Comparison of ENCODE assay signal across 13 cellular contexts in genomic region chr10:12644380-12645144, GRCh38.
DNase-seq lines count a peak whose midpoint lies in the region; ATAC-seq and TF ChIP-seq lines count a peak whose summit lies in the region.
"Had no signal": no experiment of that assay in that cellular context is flagged by ENCODE, and none has a peak within 500 bp of the region (broad histone marks: within the 10 kb centered on the region; RNA-seq: fewer than 3 reads in every experiment).

No MANE protein-coding gene starts in this region.

- in situ Hi-C loops in GM13976 (cut with MboI; ENCODE audit: low sequenced_read_pairs, unreplicated experiment): no loop called here

- no peak for TF ChIP-seq CTCF in GM13976 (IDR thresholded peaks at IDR 0.05; ENCODE audit: borderline replicate concordance, control extremely low read depth, extremely low read depth, insufficient read depth, missing control alignments)

- H3K27ac ChIP-seq in caudate nucleus (ENCODE audit: low read depth, low read length): peak overlapping the region; percentile 69
- H3K27ac ChIP-seq: esophagus muscularis mucosa, skin epidermis had no signal

- DNase-seq in DMS79 treated with DMSO at 0.1 percent for 48 hours (lab: John Stamatoyannopoulos, UW) (peak; percentile 17), GM13976 (ENCODE audit: low spot score) (peak; percentile 51), caudate nucleus (lab: John Stamatoyannopoulos, UW) (peak in 1 of 61 donors; percentile 29), foreskin melanocyte (no peak)
- DNase-seq: C1 segment of cervical spinal cord, DMS153, NCI-H226 had no signal

- peak; percentile 62 for ATAC-seq in HG03135 (IDR thresholded peaks at IDR 0.05; ENCODE audit: unreplicated experiment)
- ATAC-seq in HG03378 (IDR thresholded peaks at IDR 0.05; ENCODE audit: unreplicated experiment): no peak
- no peak for ATAC-seq in GM19455 (IDR thresholded peaks at IDR 0.05; ENCODE audit: unreplicated experiment)
- ATAC-seq: activated CD4-positive, CD25-positive, alpha-beta regulatory T cell treated with anti-CD3 and anti-CD28 coated beads, Interleukin-2, amount 50 U/mL, for 24 hours had no signal
